ENCODE assay signal across 1 cellular context in the genomic region with DNA sequence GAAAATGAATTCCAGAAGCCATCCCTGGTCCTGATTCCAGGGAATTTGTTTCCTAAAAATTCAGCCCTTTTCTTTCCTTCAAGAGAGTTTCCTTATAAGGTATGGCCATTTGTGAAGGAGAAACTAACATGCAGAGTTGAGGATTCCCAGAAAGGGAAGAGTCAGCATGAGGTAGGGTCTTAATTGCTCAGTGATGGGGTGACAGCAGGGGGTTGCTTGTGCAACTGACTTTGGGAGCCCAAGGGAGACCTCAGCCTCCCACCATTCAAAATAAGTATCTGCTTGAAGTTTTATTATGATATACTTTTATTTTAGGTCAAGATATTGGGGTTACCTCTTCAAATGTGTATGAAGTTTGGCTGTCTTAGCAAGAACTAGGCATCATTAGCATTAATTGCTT.
A peak's percentile ranks its signal among the peaks of the same experiment; 100 is the strongest.
TF ChIP-seq lines count a peak whose summit lies in the region.

No MANE protein-coding gene starts in this region.

TF ChIP-seq in H1, 55 proteins besides CTCF, POLR2A, EP300 and RAD21 (continued from another document):
- TF ChIP-seq CHD1 (IDR thresholded peaks at IDR 0.05; ENCODE audit: low read depth, low read length) (no peak), NANOG (IDR thresholded peaks at IDR 0.05; ENCODE audit: insufficient read depth, low read depth, low read length, poor library complexity, severe bottlenecking) (peak; percentile 98), SRF (IDR thresholded peaks at IDR 0.05; ENCODE audit: low read depth, low read length) (peak; percentile 91), TEAD4 (IDR thresholded peaks at IDR 0.05; ENCODE audit: low read depth, low read length) (no peak), POU5F1 (IDR thresholded peaks at IDR 0.05; ENCODE audit: low read depth, low read length) (no peak), EZH2 (IDR thresholded peaks at IDR 0.05; ENCODE audit: low read depth, low read length, severe bottlenecking) (no peak), SIRT6 (IDR thresholded peaks at IDR 0.05; ENCODE audit: low read length) (no peak), CEBPB (IDR thresholded peaks at IDR 0.05; ENCODE audit: low read depth, low read length) (peak; percentile 73)
TF ChIP-seq in H1: peak in this region for 3.
